In the genomic region with DNA sequence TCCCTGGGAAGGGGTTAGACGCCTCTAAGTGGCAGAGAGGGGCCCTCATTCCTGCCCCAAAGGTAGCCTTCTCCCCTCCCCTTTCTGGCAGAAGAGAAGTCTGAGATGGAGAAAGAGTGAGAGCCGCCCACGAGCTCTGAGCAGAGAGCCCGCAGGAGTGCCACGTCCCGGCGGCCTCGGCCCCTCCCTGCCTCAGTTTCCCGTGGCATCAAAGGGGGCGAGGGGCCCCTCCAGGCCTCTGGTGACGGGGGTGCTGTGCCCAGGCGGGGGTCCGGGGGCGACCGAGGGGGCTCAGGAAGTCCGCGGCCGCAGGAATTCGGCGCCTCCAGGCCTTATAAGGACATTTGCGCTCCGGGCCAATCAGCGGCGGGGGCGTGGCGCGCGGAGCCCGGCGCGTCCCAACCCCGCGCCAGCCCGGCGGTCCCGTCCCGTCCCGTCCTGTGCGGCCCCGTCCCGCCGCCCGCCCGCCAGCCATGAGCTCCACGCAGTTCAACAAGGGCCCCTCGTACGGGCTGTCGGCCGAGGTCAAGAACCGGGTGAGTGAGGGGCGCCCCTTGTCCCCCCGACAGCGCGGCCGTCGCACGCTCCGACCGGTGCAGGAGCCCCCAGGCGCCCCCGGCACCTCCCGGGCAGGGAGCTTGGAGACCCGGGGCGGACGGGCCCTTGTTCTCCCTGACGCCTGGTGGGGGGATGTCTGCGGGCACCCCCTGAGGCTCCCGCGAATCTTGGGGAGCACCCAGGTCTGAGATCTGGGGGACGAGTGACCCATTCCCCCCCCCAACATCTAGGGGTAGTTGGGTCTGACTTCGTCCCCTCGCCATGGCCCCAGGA, we compare ENCODE assay signal across 8 cellular contexts. TPM values are rescaled to one million over a fixed set of nuclear protein-coding genes. Genes with fewer than 3 reads are reported as not detected.
DNase-seq lines count a peak whose midpoint lies in the region; ATAC-seq and TF ChIP-seq lines count a peak whose summit lies in the region.

Gene CNN2 (plus strand): TSS at position 420 of the 831 bp plus-strand sequence. CDS start 54 bp downstream, at position 474.

- H3K9me3 ChIP-seq in neuronal stem cell (replicated peaks in 1 of 2; ENCODE audit: control insufficient read depth in 2 of 2, insufficient read depth in 1 of 2, low read depth in 1 of 2, low read length in 2 of 2) (no peaks in the 10 kb centered on the region), uterus (no peaks in the 10 kb centered on the region)

- peak within 1 kb of the TSS; percentile 99 for H2BK120ac ChIP-seq in neuronal stem cell (ENCODE audit: low read depth, low read length)

- DNase-seq in RPMI8226 (peak; percentile 81), foreskin keratinocyte (peak; percentile 37 to 60), neuronal stem cell (ENCODE audit: low spot score) (peak; percentile 83), uterus (peak; percentile 80 to 85), NCI-H524 treated with DMSO at 0.1 percent for 48 hours (lab: John Stamatoyannopoulos, UW) (no peak)
- peak in 3 of 4 experiments; percentile 14 to 51 (median 23) for DNase-seq in activated naive CD4-positive, alpha-beta T cell (lab: John Stamatoyannopoulos, UW)

- H2AFZ ChIP-seq in neuronal stem cell (ENCODE audit: low read length) = peak within 1 kb of the TSS; percentile 95

- H3K14ac ChIP-seq in neuronal stem cell (ENCODE audit: low read length) = peak within 1 kb of the TSS; percentile 63

- H3K9ac ChIP-seq in neuronal stem cell (ENCODE audit: low read depth, low read length, poor library complexity) = peak within 1 kb of the TSS; percentile 88

- TF ChIP-seq POLR2A in GM15510 (IDR thresholded peaks at IDR 0.05; ENCODE audit: borderline replicate concordance, extremely low read depth, insufficient read length) (peak; percentile 88), uterus (IDR thresholded peaks at IDR 0.05) (peak; percentile 77 to 95)

- H2BK12ac ChIP-seq in neuronal stem cell (ENCODE audit: low read length) = peak within 1 kb of the TSS; percentile 97

- TF ChIP-seq CTCF in foreskin keratinocyte (conservative IDR thresholded peaks at IDR 0.05) (no peak), uterus (IDR thresholded peaks at IDR 0.05) (peak in 1 of 4 experiments; percentile 2)

- intact Hi-C loops in uterus (cut with DNase I; ENCODE audit: low total_unique reads) = no loop called here

- no peak within 1 kb of the TSS for H4K91ac ChIP-seq in neuronal stem cell (ENCODE audit: low read depth, low read length, poor library complexity)

- H3K36me3 ChIP-seq in neuronal stem cell (replicated peaks in 1 of 2; ENCODE audit: control insufficient read depth in 2 of 2, insufficient read depth in 2 of 2, low read length in 2 of 2) = peaks cover 7 to 14% of the 10 kb centered on the region in 2 donors
- H3K36me3 ChIP-seq in uterus = no peaks in the 10 kb centered on the region

- H3K27ac ChIP-seq in foreskin keratinocyte (no peak within 1 kb of the TSS), neuronal stem cell (replicated peaks; ENCODE audit: low read length) (peak within 1 kb of the TSS; percentile 93), uterus (peak within 1 kb of the TSS; percentile 95)

- H3K27me3 ChIP-seq in foreskin keratinocyte = no peaks in the 10 kb centered on the region
- H3K27me3 ChIP-seq in neuronal stem cell (ENCODE audit: control insufficient read depth in 3 of 3, insufficient read depth in 3 of 3, low read depth in 1 of 3, low read length in 3 of 3) = no peaks in the 10 kb centered on the region
- H3K27me3 ChIP-seq in uterus = no peaks in the 10 kb centered on the region

- H3K4me1 ChIP-seq in foreskin keratinocyte (peaks cover 2% of the 10 kb centered on the region), neuronal stem cell (ENCODE audit: control insufficient read depth in 2 of 2, insufficient read depth in 1 of 2, low read depth in 1 of 2, low read length in 2 of 2) (peaks cover 5 to 11% of the 10 kb centered on the region in 2 donors), uterus (peaks cover 0 to 6% of the 10 kb centered on the region in 2 donors)

- H3K4me3 ChIP-seq in neuronal stem cell (ENCODE audit: low read length in 2 of 2) (peak within 1 kb of the TSS; percentile 97 to 99), uterus (peak within 1 kb of the TSS; percentile 85 to 89)

- peak within 1 kb of the TSS; percentile 97 for H3K18ac ChIP-seq in neuronal stem cell (ENCODE audit: low read length)

- ATAC-seq in HG03045 (IDR thresholded peaks at IDR 0.05; ENCODE audit: unreplicated experiment) = peak; percentile 51
- ATAC-seq in foreskin keratinocyte = peak; percentile 47

- H3K23ac ChIP-seq in neuronal stem cell (ENCODE audit: low read depth, low read length, poor library complexity) = peak within 1 kb of the TSS; percentile 75

- H2BK15ac ChIP-seq in neuronal stem cell (ENCODE audit: low read length) = peak within 1 kb of the TSS; percentile 85

- no peak within 1 kb of the TSS for H3K4ac ChIP-seq in neuronal stem cell (ENCODE audit: low read length)

- peak within 1 kb of the TSS; percentile 43 for H4K8ac ChIP-seq in neuronal stem cell (ENCODE audit: low read depth, low read length)

- peak within 1 kb of the TSS; percentile 96 for H2AK5ac ChIP-seq in neuronal stem cell (ENCODE audit: low read depth, low read length)

- WGBS in neuronal stem cell (ENCODE audit: extremely low coverage in 2 of 2, insufficient read length in 2 of 2, insufficient replicate concordance in 1 of 2), 2 donors = no CpG with 5 or more reads among the region's 72 CpGs

- peak within 1 kb of the TSS; percentile 81 for H3K4me2 ChIP-seq in neuronal stem cell (ENCODE audit: insufficient read depth, low read length, poor library complexity, severe bottlenecking)

- peaks cover 10% of the 10 kb centered on the region for H3K79me1 ChIP-seq in neuronal stem cell (ENCODE audit: low read depth, low read length)

- peak within 1 kb of the TSS; percentile 4 for H2BK5ac ChIP-seq in neuronal stem cell (ENCODE audit: low read length)

RNA-seq across cellular contexts. Expression of gene CNN2, which starts in this region (rescaled TPM):
- 352 and 355 TPM in 2 replicates for total RNA-seq in foreskin keratinocyte
- polyA plus RNA-seq in foreskin keratinocyte = 297 and 299 TPM in 2 replicates
- polyA plus RNA-seq in neuronal stem cell (2013, experiment 1 of 2) = 235 TPM
- polyA plus RNA-seq in neuronal stem cell (2013, experiment 2 of 2) = 243 TPM
- 100 to 1,000 TPM in 2 of 4 donors, 10 to 100 TPM in 2; 14.3 to 186 (median 88.5) TPM for total RNA-seq in uterus
